Comparison of ENCODE assay signal across 9 cellular contexts in the genomic region with DNA sequence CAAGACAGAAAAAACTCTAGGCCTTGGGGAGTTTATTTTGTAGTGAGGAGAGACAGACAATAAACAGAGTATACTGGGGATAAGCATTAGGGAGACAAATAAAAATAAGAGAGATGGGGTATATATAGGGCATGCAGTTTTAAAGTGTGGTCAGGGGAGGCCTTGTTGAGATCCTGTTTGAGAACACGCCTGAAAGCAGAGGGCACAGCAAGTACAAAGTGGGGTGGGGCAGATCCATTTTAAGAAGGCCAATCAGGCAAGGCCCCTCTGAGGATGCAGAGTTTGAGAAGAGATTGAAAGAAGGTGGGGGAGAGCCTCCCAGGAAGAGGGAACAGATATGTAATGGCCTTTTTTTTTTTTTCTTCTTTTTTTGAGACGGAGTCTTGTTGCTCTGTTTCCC. TPM values are rescaled to one million over a fixed set of nuclear protein-coding genes. Genes with fewer than 3 reads are reported as not detected.
A peak's percentile ranks its signal among the peaks of the same experiment; 100 is the strongest.
DNase-seq lines count a peak whose midpoint lies in the region; ATAC-seq and TF ChIP-seq lines count a peak whose summit lies in the region.
"Had no signal": no experiment of that assay in that cellular context is flagged by ENCODE, and none has a peak within 500 bp of the region (broad histone marks: within the 10 kb centered on the region; RNA-seq: fewer than 3 reads in every experiment).

No MANE protein-coding gene starts in this region.

- H3K9ac ChIP-seq in DND-41 (ENCODE audit: low read depth, low read length) (peak overlapping the region; percentile 70; the same call in 1 of the 2 replicates), OCI-LY3 (ENCODE audit: low read length) (0 out of 2 replicates have a peak overlapping the region, but pooled peaks have one; percentile 98), parathyroid adenoma (no peak overlapping the region)

- H3K27me3 ChIP-seq in DND-41 (ENCODE audit: insufficient read depth, low read length, poor library complexity) (no peaks in the 10 kb centered on the region), OCI-LY3 (ENCODE audit: low read depth, low read length) (no peaks in the 10 kb centered on the region), esophagus muscularis mucosa (no peaks in the 10 kb centered on the region), parathyroid adenoma (ENCODE audit: control insufficient read depth, insufficient read depth, low read length) (no peaks in the 10 kb centered on the region)

- intact Hi-C loops in esophagus muscularis mucosa (cut with DNase I), result no loop called here

- TF ChIP-seq CTCF in DND-41 (IDR thresholded peaks at IDR 0.05; ENCODE audit: borderline replicate concordance, extremely low read depth, low read length, poor library complexity, severe bottlenecking), result no peak
- TF ChIP-seq CTCF in OCI-LY3 (IDR thresholded peaks at IDR 0.05; ENCODE audit: low read depth, low read length), result no peak
- no peak for TF ChIP-seq CTCF in esophagus muscularis mucosa (IDR thresholded peaks at IDR 0.05)
- no peak for TF ChIP-seq CTCF in parathyroid adenoma (IDR thresholded peaks at IDR 0.05)

- TF ChIP-seq POLR2A in esophagus muscularis mucosa (IDR thresholded peaks at IDR 0.05; ENCODE audit: low read depth), result no peak

- H4K20me1 ChIP-seq in DND-41 (ENCODE audit: insufficient read depth, low read length) (peaks cover 57% of the 10 kb centered on the region), OCI-LY3 (ENCODE audit: insufficient read depth, low read length) (peaks cover 55% of the 10 kb centered on the region)

- no peak for TF ChIP-seq EP300 in esophagus muscularis mucosa (IDR thresholded peaks at IDR 0.05)

- peaks cover 31% of the 10 kb centered on the region for H3K4me1 ChIP-seq in DND-41 (ENCODE audit: insufficient read depth, low read length)
- H3K4me1 ChIP-seq in OCI-LY3 (ENCODE audit: low read length), result peaks cover 16% of the 10 kb centered on the region
- peaks cover 64 to 75% (median 73%) of the 10 kb centered on the region in 4 donors for H3K4me1 ChIP-seq in esophagus muscularis mucosa
- peaks cover 33% of the 10 kb centered on the region for H3K4me1 ChIP-seq in parathyroid adenoma

- H3K79me2 ChIP-seq in DND-41 (ENCODE audit: insufficient read depth, low read length) (peaks cover 75% of the 10 kb centered on the region), OCI-LY3 (ENCODE audit: low read length) (peaks cover 77% of the 10 kb centered on the region), parathyroid adenoma (peaks cover 64% of the 10 kb centered on the region)

- H2AFZ ChIP-seq in DND-41 (ENCODE audit: low read depth, low read length) (no peak overlapping the region), OCI-LY3 (ENCODE audit: low read depth, low read length) (no peak overlapping the region), parathyroid adenoma (no peak overlapping the region)

- ATAC-seq in DND-41 (ENCODE audit: insufficient read depth, low read depth) (no peak), HG03175 (IDR thresholded peaks at IDR 0.05; ENCODE audit: unreplicated experiment) (no peak)

- H3K36me3 ChIP-seq in DND-41 (ENCODE audit: insufficient read depth, low read length), result peaks cover 60% of the 10 kb centered on the region
- H3K36me3 ChIP-seq in OCI-LY3 (replicated peaks; ENCODE audit: low read depth, low read length), result peaks cover 52% of the 10 kb centered on the region
- H3K36me3 ChIP-seq in esophagus muscularis mucosa, result peaks cover 3 to 32% (median 23%) of the 10 kb centered on the region in 4 donors
- no peaks in the 10 kb centered on the region for H3K36me3 ChIP-seq in parathyroid adenoma (ENCODE audit: control insufficient read depth, insufficient read depth, low read length)

- 33% methylated on average over 2 of the region's 2 CpGs for WGBS in esophagus muscularis mucosa

- DNase-seq in DND-41 (no peak), esophagus muscularis mucosa (ENCODE audit: extremely low spot score) (no peak), NCI-H748 treated with DMSO at 0.1 percent for 48 hours (lab: John Stamatoyannopoulos, UW) (no peak), AG08395 (ENCODE audit: low spot score) (no peak), GOT3 (lab: John Stamatoyannopoulos, UW) (no peak)
- DNase-seq: KG1 had no signal

- H3K9me3 ChIP-seq in DND-41 (ENCODE audit: insufficient read depth, low read length, severe bottlenecking) (no peaks in the 10 kb centered on the region), OCI-LY3 (ENCODE audit: insufficient read depth, low read length) (no peaks in the 10 kb centered on the region), esophagus muscularis mucosa (no peaks in the 10 kb centered on the region), parathyroid adenoma (ENCODE audit: control insufficient read depth, low read length) (no peaks in the 10 kb centered on the region)

- H3K4me2 ChIP-seq in DND-41 (ENCODE audit: insufficient read depth, low read length), result peak overlapping the region; percentile 87
- H3K4me2 ChIP-seq in OCI-LY3 (ENCODE audit: low read length), result peak overlapping the region; percentile 85
- peak overlapping the region; percentile 90 for H3K4me2 ChIP-seq in parathyroid adenoma (ENCODE audit: low read length)

- H3K4me3 ChIP-seq in DND-41 (ENCODE audit: low read depth in 1 of 2, low read length in 2 of 2) (peak overlapping the region in 1 of 2 experiments; percentile 68; a peak in 2 of 4 replicates), OCI-LY3 (ENCODE audit: low read length) (peak overlapping the region; percentile 97), esophagus muscularis mucosa (peak overlapping the region in 2 of 4 donors; percentile 63 to 84), parathyroid adenoma (ENCODE audit: low read depth, low read length) (no peak overlapping the region)

- H3K27ac ChIP-seq in DND-41 (ENCODE audit: low read length) (no peak overlapping the region), OCI-LY3 (ENCODE audit: low read length) (no peak overlapping the region), esophagus muscularis mucosa (replicated peaks in 1 of 4) (peak overlapping the region; percentile 94 to 97 (median 96)), parathyroid adenoma (no peak overlapping the region)

RNA-seq across cellular contexts. Expression of gene PPP2R1A, which starts 2.1 kb away (rescaled TPM):
- 100 to 1,000 TPM; 192 to 304 (median 221) TPM for total RNA-seq in esophagus muscularis mucosa

RNA-seq across cellular contexts. Expression of gene ZNF836, which starts 20.5 kb away (rescaled TPM):
- 10 to 100 TPM in 2 of 4 donors, 1 to 10 TPM in 2; 5.8 to 13.1 (median 9.1) TPM for total RNA-seq in esophagus muscularis mucosa

RNA-seq across cellular contexts. Expression of gene ZNF616, which starts 52.2 kb away (rescaled TPM):
- 1 to 10 TPM; 3.0 to 6.6 (median 4.3) TPM for total RNA-seq in esophagus muscularis mucosa

Comparison
In these comparisons a context has a peak if more than half of its experiments do, and no peak if none do; other contexts are left out.
1. H3K27ac ChIP-seq: peak in esophagus muscularis mucosa (4 of 4); none in DND-41 (single experiment), OCI-LY3 (single experiment) and parathyroid adenoma (single experiment).
2. Peak in every context shown above with its lines, with median percentiles within 50 percentile points of each other: H3K4me2 ChIP-seq.